In the genomic region with DNA sequence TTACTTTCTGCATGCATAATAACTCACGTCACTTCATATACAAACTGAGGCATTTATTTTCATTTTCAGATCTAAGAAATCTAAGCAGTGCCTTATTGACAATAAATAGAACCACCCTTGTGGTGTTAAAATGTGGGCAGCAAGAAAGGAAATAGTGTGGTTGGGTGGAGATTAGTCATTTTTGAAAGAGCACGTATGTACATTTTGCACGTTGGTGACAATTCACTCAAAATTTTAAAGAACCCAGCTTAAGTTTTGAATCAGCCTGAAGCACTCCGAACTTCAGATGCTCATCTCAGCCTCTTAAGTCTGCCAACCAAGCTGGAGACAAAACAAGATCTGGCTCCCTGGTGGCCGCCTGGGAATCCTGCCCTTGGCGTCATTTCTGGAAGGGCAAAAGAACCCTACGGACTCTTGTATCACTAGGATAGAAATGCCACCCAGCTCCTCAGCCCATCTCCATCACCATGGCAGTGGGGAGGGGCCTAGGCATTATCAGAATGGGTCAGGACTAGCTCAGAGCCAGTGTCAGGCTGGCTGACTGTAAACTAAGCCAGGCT, we compare ENCODE assay signal across 9 cellular contexts.
DNase-seq lines count a peak whose midpoint lies in the region; ATAC-seq and TF ChIP-seq lines count a peak whose summit lies in the region.
"Had no signal": no experiment of that assay in that cellular context is flagged by ENCODE, and none has a peak within 500 bp of the region (broad histone marks: within the 10 kb centered on the region; RNA-seq: fewer than 3 reads in every experiment).

No MANE protein-coding gene starts in this region.

- TF ChIP-seq EP300 in suprapubic skin (IDR thresholded peaks at IDR 0.05) = no peak

- H3K4me1 ChIP-seq in thymus (ENCODE audit: control insufficient read depth, insufficient read depth, low read length) = peaks cover 4% of the 10 kb centered on the region
- H3K4me1 ChIP-seq in suprapubic skin = no peaks in the 10 kb centered on the region

- H3K27ac ChIP-seq in thymus (ENCODE audit: low read depth) (peak overlapping the region; percentile 52), suprapubic skin (no peak overlapping the region)

- DNase-seq in T-helper 17 cell = peak in 2 of 3 donors; percentile 15 to 16
- peak; percentile 1 for DNase-seq in cerebellar cortex (ENCODE audit: low spot score)
- DNase-seq in germinal center (ENCODE audit: low spot score) = no peak
- no peak for DNase-seq in DMS53 (lab: John Stamatoyannopoulos, UW)
- no peak for DNase-seq in suprapubic skin (ENCODE audit: low spot score in 2 of 2)

- H3K27me3 Mint-ChIP-seq in T-helper 17 cell = no peaks in the 10 kb centered on the region

- H3K27me3 ChIP-seq in thymus (ENCODE audit: control insufficient read depth, insufficient read depth) (no peaks in the 10 kb centered on the region), suprapubic skin (no peaks in the 10 kb centered on the region)

- H3K36me3 Mint-ChIP-seq in T-helper 17 cell (ENCODE audit: low read depth) = no peaks in the 10 kb centered on the region

- H3K27ac Mint-ChIP-seq in T-helper 17 cell = peak overlapping the region; percentile 98

- ATAC-seq in GM18520 (IDR thresholded peaks at IDR 0.05; ENCODE audit: unreplicated experiment) (peak; percentile 90), HG02938 (IDR thresholded peaks at IDR 0.05; ENCODE audit: unreplicated experiment) (peak; percentile 86), T-helper 17 cell (peak; percentile 91)
- ATAC-seq: K562 had no signal

- TF ChIP-seq CTCF in suprapubic skin (IDR thresholded peaks at IDR 0.05) = no peak

- H3K9me3 ChIP-seq in T-helper 17 cell (ENCODE audit: control insufficient read depth, low read length, poor library complexity, severe bottlenecking) (no peaks in the 10 kb centered on the region), thymus (ENCODE audit: control insufficient read depth) (no peaks in the 10 kb centered on the region), suprapubic skin (no peaks in the 10 kb centered on the region)

- no peak for TF ChIP-seq POLR2A in suprapubic skin (IDR thresholded peaks at IDR 0.05)

- H3K36me3 ChIP-seq in thymus (ENCODE audit: control insufficient read depth, insufficient read depth) = no peaks in the 10 kb centered on the region
- no peaks in the 10 kb centered on the region for H3K36me3 ChIP-seq in suprapubic skin

- H3K4me3 ChIP-seq in thymus (ENCODE audit: low read length) (no peak overlapping the region), suprapubic skin (no peak overlapping the region)
- H3K4me3 ChIP-seq: K562 had no signal

- H3K4me1 Mint-ChIP-seq in T-helper 17 cell = peaks cover 30% of the 10 kb centered on the region

- peak overlapping the region; percentile 53 for H3K4me3 Mint-ChIP-seq in T-helper 17 cell

- WGBS in thymus = 42% methylated on average over 7 of the region's 7 CpGs
- 47% methylated on average over 7 of the region's 7 CpGs for WGBS in suprapubic skin

Comparison
In these comparisons a context has a peak if more than half of its experiments do, and no peak if none do; other contexts are left out.
1. DNase-seq: peak in T-helper 17 cell (2 of 3) and cerebellar cortex (single experiment); none in germinal center (single experiment), DMS53 (single experiment) and suprapubic skin (0 of 2).
2. Peak in every context shown above with its lines, with median percentiles within 50 percentile points of each other: ATAC-seq.